In the genomic region with DNA sequence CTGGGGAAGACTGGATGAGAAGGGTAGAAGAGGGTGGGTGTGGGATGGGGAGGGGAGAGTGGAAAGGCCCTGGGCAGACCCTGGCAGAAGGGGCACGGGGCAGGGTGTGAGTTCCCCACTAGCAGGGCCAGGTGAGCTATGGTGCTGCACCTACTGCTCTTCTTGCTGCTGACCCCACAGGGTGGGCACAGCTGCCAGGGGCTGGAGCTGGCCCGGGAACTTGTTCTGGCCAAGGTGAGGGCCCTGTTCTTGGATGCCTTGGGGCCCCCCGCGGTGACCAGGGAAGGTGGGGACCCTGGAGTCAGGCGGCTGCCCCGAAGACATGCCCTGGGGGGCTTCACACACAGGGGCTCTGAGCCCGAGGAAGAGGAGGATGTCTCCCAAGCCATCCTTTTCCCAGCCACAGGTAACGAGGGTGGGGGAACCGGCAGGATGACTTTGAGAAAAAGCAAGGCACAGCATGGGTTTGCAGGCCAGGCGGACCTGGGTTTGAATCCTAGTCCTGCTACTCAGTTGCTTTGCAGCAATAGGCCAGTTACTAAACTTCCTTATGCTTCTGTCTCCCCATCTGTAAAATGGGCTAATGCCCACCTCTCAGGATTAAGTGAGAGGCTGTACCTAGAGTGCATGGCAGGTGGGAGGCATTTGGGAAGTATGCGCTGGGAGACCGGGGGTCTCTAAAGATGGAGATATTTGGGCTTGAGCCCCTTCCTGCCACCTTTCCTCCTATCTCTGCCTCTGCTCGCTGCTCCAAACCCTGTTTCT, we compare ENCODE assay signal across 1 cellular context.
TF ChIP-seq lines count a peak whose summit lies in the region.

A gene with protein sequence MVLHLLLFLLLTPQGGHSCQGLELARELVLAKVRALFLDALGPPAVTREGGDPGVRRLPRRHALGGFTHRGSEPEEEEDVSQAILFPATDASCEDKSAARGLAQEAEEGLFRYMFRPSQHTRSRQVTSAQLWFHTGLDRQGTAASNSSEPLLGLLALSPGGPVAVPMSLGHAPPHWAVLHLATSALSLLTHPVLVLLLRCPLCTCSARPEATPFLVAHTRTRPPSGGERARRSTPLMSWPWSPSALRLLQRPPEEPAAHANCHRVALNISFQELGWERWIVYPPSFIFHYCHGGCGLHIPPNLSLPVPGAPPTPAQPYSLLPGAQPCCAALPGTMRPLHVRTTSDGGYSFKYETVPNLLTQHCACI (plus strand): TSS at position 74 of the 765 bp plus-strand sequence. CDS start 65 bp downstream, at position 139.

TF ChIP-seq in H1, 55 proteins besides CTCF, POLR2A, EP300 and RAD21:
- TF ChIP-seq JUN (IDR thresholded peaks at IDR 0.05; ENCODE audit: low read depth, low read length) (no peak), SUZ12 (IDR thresholded peaks at IDR 0.05; ENCODE audit: low read length) (no peak), CEBPB (IDR thresholded peaks at IDR 0.05; ENCODE audit: low read depth, low read length) (no peak), NANOG (IDR thresholded peaks at IDR 0.05; ENCODE audit: insufficient read depth, low read depth, low read length, poor library complexity, severe bottlenecking) (no peak), TCF12 (IDR thresholded peaks at IDR 0.05; ENCODE audit: low read depth, low read length) (no peak), HDAC2 (IDR thresholded peaks at IDR 0.05; ENCODE audit: borderline replicate concordance in 1 of 2, low read depth in 2 of 2, low read length in 2 of 2) (no peak), KDM1A (IDR thresholded peaks at IDR 0.05; ENCODE audit: borderline replicate concordance, low read length) (no peak), SIX5 (IDR thresholded peaks at IDR 0.05; ENCODE audit: low read depth, low read length) (no peak), SIRT6 (IDR thresholded peaks at IDR 0.05; ENCODE audit: low read length) (no peak), POU5F1 (IDR thresholded peaks at IDR 0.05; ENCODE audit: low read depth, low read length) (no peak), SP2 (IDR thresholded peaks at IDR 0.05; ENCODE audit: low read length) (no peak), SP4 (IDR thresholded peaks at IDR 0.05; ENCODE audit: low read length) (no peak), CREB1 (IDR thresholded peaks at IDR 0.05) (no peak)
- TF ChIP-seq, protein P1, sequence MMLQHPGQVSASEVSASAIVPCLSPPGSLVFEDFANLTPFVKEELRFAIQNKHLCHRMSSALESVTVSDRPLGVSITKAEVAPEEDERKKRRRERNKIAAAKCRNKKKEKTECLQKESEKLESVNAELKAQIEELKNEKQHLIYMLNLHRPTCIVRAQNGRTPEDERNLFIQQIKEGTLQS (IDR thresholded peaks at IDR 0.05; ENCODE audit: insufficient read depth, low read depth, low read length), result no peak
